9 cellular contexts compared by ENCODE assay signal in the genomic region with DNA sequence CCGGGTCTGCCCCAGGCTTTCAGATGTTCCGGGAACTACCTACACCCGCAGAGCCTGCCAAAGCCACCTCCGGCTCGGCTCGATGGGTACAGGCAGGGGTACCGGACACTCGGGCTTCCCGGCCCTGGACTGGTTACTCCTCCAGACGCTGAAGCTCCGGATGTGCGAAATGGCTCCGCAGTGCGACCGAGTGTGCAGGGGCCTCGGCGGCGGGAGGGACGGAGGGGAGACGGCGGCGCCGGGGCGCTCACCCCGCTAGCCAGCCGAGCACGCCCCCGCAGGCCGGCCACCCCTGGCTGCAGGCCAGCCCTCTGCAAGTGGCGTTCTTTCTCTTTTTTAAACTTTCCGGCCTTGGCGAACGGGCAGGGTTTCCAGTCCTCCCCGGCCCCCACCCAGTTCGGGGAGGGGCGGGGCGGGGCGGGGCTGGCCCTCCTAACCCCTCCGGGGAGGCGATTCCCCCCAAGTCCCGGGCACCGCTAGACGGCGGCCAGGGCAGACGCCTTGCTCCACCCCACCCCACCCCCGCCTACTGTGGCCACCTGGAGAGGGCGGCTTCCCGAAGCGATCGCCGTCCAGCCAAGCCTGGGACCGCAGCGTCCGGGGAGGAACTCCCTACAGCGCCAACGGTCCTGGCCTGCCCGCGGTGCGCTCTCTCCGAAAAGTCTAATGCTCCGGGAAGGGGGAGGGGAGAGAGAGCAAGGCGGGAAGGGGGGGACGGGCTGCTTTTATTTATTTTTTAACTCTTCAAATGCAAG. TPM values are rescaled to one million over a fixed set of nuclear protein-coding genes. Genes with fewer than 3 reads are reported as not detected.
DNase-seq lines count a peak whose midpoint lies in the region; ATAC-seq, FAIRE-seq and TF ChIP-seq lines count a peak whose summit lies in the region.
"Had no signal": no experiment of that assay in that cellular context is flagged by ENCODE, and none has a peak within 500 bp of the region (broad histone marks: within the 10 kb centered on the region; RNA-seq: fewer than 3 reads in every experiment).

No MANE protein-coding gene starts in this region.

- 4% methylated on average over 38 of the region's 63 CpGs for WGBS in esophagus muscularis mucosa

- H3K27me3 Mint-ChIP-seq in nephron progenitor cell (ENCODE audit: low read depth, poor library complexity) = peaks cover 57% of the 10 kb centered on the region

- H3K4me3 Mint-ChIP-seq in nephron progenitor cell = peak overlapping the region; percentile 72

- H3K9me3 ChIP-seq in OCI-LY1 (ENCODE audit: low read length) (no peaks in the 10 kb centered on the region), esophagus muscularis mucosa (no peaks in the 10 kb centered on the region)

- no peak overlapping the region for H3K27ac ChIP-seq in OCI-LY1 (ENCODE audit: low read depth, low read length, poor library complexity, severe bottlenecking)
- peak overlapping the region; percentile 61 to 80 (median 70) for H3K27ac ChIP-seq in esophagus muscularis mucosa (replicated peaks in 1 of 4)

- TF ChIP-seq EP300 in esophagus muscularis mucosa (IDR thresholded peaks at IDR 0.05) = no peak

- no peak for TF ChIP-seq CTCF in BJ (IDR thresholded peaks at IDR 0.05; ENCODE audit: insufficient read depth, low read depth, low read length)
- no peak for TF ChIP-seq CTCF in OCI-LY1 (IDR thresholded peaks at IDR 0.05; ENCODE audit: low read length)
- TF ChIP-seq CTCF in esophagus muscularis mucosa (IDR thresholded peaks at IDR 0.05) = no peak
- TF ChIP-seq CTCF in nephron progenitor cell (IDR thresholded peaks at IDR 0.05) = no peak

- no peak for ATAC-seq in GM18520 (IDR thresholded peaks at IDR 0.05; ENCODE audit: unreplicated experiment)
- no peak for ATAC-seq in HG03196 (IDR thresholded peaks at IDR 0.05; ENCODE audit: unreplicated experiment)

- H3K36me3 ChIP-seq in BJ (ENCODE audit: control insufficient read depth, insufficient read depth, low read length) (no peaks in the 10 kb centered on the region), OCI-LY1 (ENCODE audit: insufficient read depth, low read length) (peaks cover 20% of the 10 kb centered on the region; the same call in 1 of the 2 replicates), esophagus muscularis mucosa (no peaks in the 10 kb centered on the region)

- CTCF ChIA-PET in BJ (lab: Yijun Ruan, JAX) = no interaction called here

- TF ChIP-seq POLR2A in esophagus muscularis mucosa (IDR thresholded peaks at IDR 0.05; ENCODE audit: low read depth) = no peak
- no peak for TF ChIP-seq POLR2A in GM12891 (IDR thresholded peaks at IDR 0.05; ENCODE audit: low read depth, low read length)

- POLR2A ChIA-PET in BJ (lab: Charles Lee) = no interaction called here

- H2AFZ ChIP-seq in OCI-LY1 (ENCODE audit: low read length) = no peak overlapping the region

- H3K4me3 ChIP-seq in BJ (ENCODE audit: low read depth, low read length) (peak overlapping the region; percentile 30), OCI-LY1 (ENCODE audit: low read depth, low read length, poor library complexity, severe bottlenecking) (no peak overlapping the region), esophagus muscularis mucosa (peak overlapping the region; percentile 48 to 61 (median 50))

- peaks cover 23% of the 10 kb centered on the region for H3K9me3 Mint-ChIP-seq in nephron progenitor cell

- H3K9ac ChIP-seq in OCI-LY1 (ENCODE audit: low read length) = no peak overlapping the region

- DNase-seq in BJ (ENCODE audit: low read depth) (no peak), esophagus muscularis mucosa (ENCODE audit: extremely low spot score) (no peak), nephron progenitor cell (peak; percentile 58), NCI-H2081 treated with DMSO at 0.1 percent for 48 hours (lab: John Stamatoyannopoulos, UW) (no peak), GM12891 (ENCODE audit: insufficient read length, low spot score) (no peak)
- DNase-seq: NCI-H2107 had no signal

- H3K27me3 ChIP-seq in BJ (ENCODE audit: control insufficient read depth, insufficient read depth, low read length) (no peaks in the 10 kb centered on the region), OCI-LY1 (ENCODE audit: insufficient read depth, low read length) (no peaks in the 10 kb centered on the region), esophagus muscularis mucosa (peaks cover 0 to 28% (median 0%) of the 10 kb centered on the region in 4 donors)

- intact Hi-C loops in esophagus muscularis mucosa (cut with DNase I) = loop anchor here (5.0 to 10.0 kb wide), 2 partner anchors 82 to 355 kb away; no protein-coding TSS in a partner anchor

- no peak overlapping the region for H3K27ac Mint-ChIP-seq in nephron progenitor cell

- H3F3A ChIP-seq in OCI-LY1 (ENCODE audit: insufficient read depth, low read length) = no peaks in the 10 kb centered on the region

- no peak for FAIRE-seq in GM12891 (lab: Jason Lieb, UNC)

- H3K36me3 Mint-ChIP-seq in nephron progenitor cell (ENCODE audit: low read depth) = no peaks in the 10 kb centered on the region

- H3K4me2 ChIP-seq in OCI-LY1 (ENCODE audit: low read length) = peak overlapping the region; percentile 43; the same call in 1 of the 2 replicates

- no peaks in the 10 kb centered on the region for H3K9me2 ChIP-seq in OCI-LY1 (ENCODE audit: low read depth, low read length)

- no peaks in the 10 kb centered on the region for H4K20me1 ChIP-seq in OCI-LY1 (ENCODE audit: insufficient read depth, low read length)

- H3K4me1 ChIP-seq in OCI-LY1 (ENCODE audit: insufficient read depth, low read length, severe bottlenecking) (peaks cover 52% of the 10 kb centered on the region), esophagus muscularis mucosa (peaks cover 21 to 100% (median 84%) of the 10 kb centered on the region in 4 donors)

- peaks cover 83% of the 10 kb centered on the region for H3K4me1 Mint-ChIP-seq in nephron progenitor cell

- no peaks in the 10 kb centered on the region for H3K79me2 ChIP-seq in OCI-LY1 (ENCODE audit: insufficient read depth, low read length)

TF ChIP-seq in GM12891, 5 proteins besides CTCF, POLR2A, EP300 and RAD21:
- no peak for TF ChIP-seq TAF1 (IDR thresholded peaks at IDR 0.05; ENCODE audit: low read depth, low read length)
- no peak for TF ChIP-seq PAX5 (IDR thresholded peaks at IDR 0.05; ENCODE audit: insufficient read depth, low read length, severe bottlenecking)
- no peak for TF ChIP-seq POU2F2 (IDR thresholded peaks at IDR 0.05; ENCODE audit: low read depth, low read length)
- no peak for TF ChIP-seq POLR2AphosphoS5 (IDR thresholded peaks at IDR 0.05; ENCODE audit: low read depth, low read length)
- no peak for TF ChIP-seq SPI1 (IDR thresholded peaks at IDR 0.05; ENCODE audit: low read depth, low read length)

RNA-seq across cellular contexts. Expression of a gene that starts 7.5 kb away (rescaled TPM):
- polyA plus RNA-seq in BJ (2011; rRNA removed) = 5.6 TPM in 2 replicates
- 10.2 and 16.9 TPM in 2 replicates for polyA minus RNA-seq in BJ (2011; rRNA and poly(A)+ RNA removed)
- total RNA-seq in esophagus muscularis mucosa = 10 to 100 TPM; 19.9 to 32.5 (median 26.0) TPM
- polyA plus RNA-seq in GM12891 (2012; ENCODE audit: low read depth, missing spikeins) = 5.5 TPM
